8 cellular contexts compared by ENCODE assay signal in genomic region chr16:70250748-70251650, GRCh38. TPM values are rescaled to one million over a fixed set of nuclear protein-coding genes. Genes with fewer than 3 reads are reported as not detected.
DNase-seq lines count a peak whose midpoint lies in the region; ATAC-seq and TF ChIP-seq lines count a peak whose summit lies in the region.

No MANE protein-coding gene starts in this region.

- ATAC-seq in GM19452 (IDR thresholded peaks at IDR 0.05; ENCODE audit: unreplicated experiment) (peak; percentile 35), HG03460 (IDR thresholded peaks at IDR 0.05; ENCODE audit: unreplicated experiment) (peak; percentile 43), T-cell (replicated peaks in 1 of 4) (peak; percentile 19 to 65 (median 62)), left lung (peak; percentile 67)

- no peaks in the 10 kb centered on the region for H3K27me3 Mint-ChIP-seq in T-cell
- no peaks in the 10 kb centered on the region for H3K27me3 Mint-ChIP-seq in chondrocyte (ENCODE audit: low read depth)

- DNase-seq in COR-L47 (lab: John Stamatoyannopoulos, UW), result peak; percentile 27
- peak in 18 of 34 experiments; percentile 3 to 43 (median 24) for DNase-seq in T-cell
- DNase-seq in chondrocyte (ENCODE audit: low spot score), result peak; percentile 93
- peak in 1 of 2 donors; percentile 86 for DNase-seq in left lung
- DNase-seq in stimulated activated CD8-positive, alpha-beta memory T cell treated with anti-CD3 and anti-CD28 coated beads, Interleukin-2, amount 100 ng/mL, for 48 hours (ENCODE audit: low read depth in 2 of 2), result peak; percentile 11 to 30
- no peak for DNase-seq in NCI-H1436 (lab: John Stamatoyannopoulos, UW)

- H3K4me3 Mint-ChIP-seq in T-cell (peak overlapping the region; percentile 79 to 88 (median 81)), chondrocyte (ENCODE audit: unreplicated experiment) (peak overlapping the region; percentile 53)

- CTCF ChIA-PET in T-cell (lab: Charles Lee), result no interaction called here

- peaks cover 0 to 43% of the 10 kb centered on the region in 2 donors for H3K36me3 ChIP-seq in left lung

- H3K36me3 Mint-ChIP-seq in T-cell (peaks cover 16% of the 10 kb centered on the region), chondrocyte (ENCODE audit: low read depth) (peaks cover 19% of the 10 kb centered on the region)

- no peaks in the 10 kb centered on the region for H3K27me3 ChIP-seq in left lung

- intact Hi-C loops in left lung (cut with DNase I), result no loop called here

- no peak for TF ChIP-seq CTCF in chondrocyte (IDR thresholded peaks at IDR 0.05)
- no peak for TF ChIP-seq CTCF in left lung (IDR thresholded peaks at IDR 0.05)

- H3K27ac Mint-ChIP-seq in T-cell (peak overlapping the region; percentile 79 to 80), chondrocyte (ENCODE audit: unreplicated experiment) (peak overlapping the region; percentile 78)

- H3K9me3 Mint-ChIP-seq in T-cell, result no peaks in the 10 kb centered on the region
- H3K9me3 Mint-ChIP-seq in chondrocyte (ENCODE audit: low read depth), result no peaks in the 10 kb centered on the region

- no peaks in the 10 kb centered on the region for H3K9me3 ChIP-seq in left lung

- peaks cover 12 to 24% of the 10 kb centered on the region in 2 donors for H3K4me1 ChIP-seq in left lung

- H3K27ac ChIP-seq in left lung, result peak overlapping the region; percentile 66 to 88

- peak overlapping the region; percentile 62 to 77 for H3K4me3 ChIP-seq in left lung

- POLR2A ChIA-PET in T-cell (lab: Charles Lee), result no interaction called here

- H3K4me1 Mint-ChIP-seq in T-cell, result peaks cover 23 to 38% (median 34%) of the 10 kb centered on the region in 3 donors
- peaks cover 27% of the 10 kb centered on the region for H3K4me1 Mint-ChIP-seq in chondrocyte (ENCODE audit: low read depth)

RNA-seq across cellular contexts. Expression of gene EXOSC6, which starts 0.7 kb away (rescaled TPM):
- 10 to 100 TPM; 32.0 to 35.7 (median 35.4) TPM for total RNA-seq in T-cell
- total RNA-seq in chondrocyte, result 27.4 to 66.6 TPM (median 64.1 TPM) in 3 replicates
- total RNA-seq in left lung, result 10 to 100 TPM; 17.9 to 29.0 TPM

RNA-seq across cellular contexts. Expression of gene AARS1, which starts 38.3 kb away (rescaled TPM):
- 100 to 1,000 TPM in 3 of 5 donors, 10 to 100 TPM in 2; 23.6 to 131 (median 117) TPM for total RNA-seq in T-cell
- total RNA-seq in chondrocyte, result 92.2 to 243 TPM (median 234 TPM) in 3 replicates
- 100 to 1,000 TPM; 100 to 111 TPM for total RNA-seq in left lung

RNA-seq across cellular contexts. Expression of gene DDX19B, which starts 48.0 kb away (rescaled TPM):
- 10 to 100 TPM; 26.4 to 37.4 (median 33.2) TPM for total RNA-seq in T-cell
- total RNA-seq in chondrocyte, result 22.9 to 26.0 TPM (median 24.5 TPM) in 3 replicates
- 10 to 100 TPM; 23.5 to 26.5 TPM for total RNA-seq in left lung
